In the genomic region with DNA sequence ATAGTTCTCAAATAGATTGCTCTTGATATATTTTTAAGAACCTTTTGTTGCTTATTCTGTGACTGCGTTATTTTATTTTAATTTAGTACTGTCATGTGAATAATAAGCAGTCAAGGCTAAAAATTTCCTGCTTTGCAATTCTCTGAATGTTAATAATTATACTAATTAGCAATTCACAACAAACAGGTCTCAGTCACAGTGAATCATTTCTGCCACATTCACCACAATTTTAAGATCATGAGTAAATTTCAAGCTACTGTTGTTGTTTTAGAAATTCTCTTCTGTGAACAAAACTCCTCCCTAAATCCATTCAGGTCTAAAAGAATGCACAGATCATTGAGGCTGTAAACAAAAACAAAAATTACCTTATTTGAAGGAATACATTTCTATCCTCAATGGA, we compare ENCODE assay signal across 28 cellular contexts.
"Had no signal": no experiment of that assay in that cellular context is flagged by ENCODE, and none has a peak within 500 bp of the region (broad histone marks: within the 10 kb centered on the region; RNA-seq: fewer than 3 reads in every experiment).

No MANE protein-coding gene starts in this region.

- H3K4me3 ChIP-seq: ascending aorta, cardiac muscle cell had no signal

- H3K36me3 ChIP-seq: ascending aorta, cardiac muscle cell had no signal

- H3K27me3 ChIP-seq: ascending aorta, cardiac muscle cell had no signal

- H3K9me3 ChIP-seq: ascending aorta had no signal

- H3K27ac ChIP-seq: ascending aorta, cardiac muscle cell had no signal

- DNase-seq: activated B cell treated with CpG ODN at 0.5 μM for 24 hours; activated CD4-positive, alpha-beta memory T cell treated with anti-CD3 and anti-CD28 coated beads, Interleukin-2, amount 10 ng/mL, durations not matched to agents 7 days and 5 days; activated CD4-positive, alpha-beta T cell treated with anti-CD3 and anti-CD28 coated beads for 36 hours; activated CD4-positive, alpha-beta T cell treated with anti-CD3 and anti-CD28 coated beads for 48 hours; activated CD4-positive, alpha-beta T cell treated with anti-CD3 and anti-CD28 coated beads, Interleukin-2, amount 10 ng/mL, durations not matched to agents 7 days and 5 days; activated CD4-positive, alpha-beta T cell treated with anti-CD3 and anti-CD28 coated beads, Interleukin-2, amount 50 U/mL, for 48 hours; activated CD4-positive, CD25-positive, alpha-beta regulatory T cell treated with anti-CD3 and anti-CD28 coated beads, Interleukin-2, amount 50 U/mL, for 72 hours; activated CD8-positive, alpha-beta memory T cell treated with anti-CD3 and anti-CD28 coated beads for 24 hours; activated CD8-positive, alpha-beta memory T cell treated with anti-CD3 and anti-CD28 coated beads, Interleukin-2, amount 10 ng/mL, durations not matched to agents 7 days and 5 days; activated CD8-positive, alpha-beta memory T cell treated with anti-CD3 and anti-CD28 coated beads, Interleukin-2, amount 50 U/mL, for 48 hours; activated CD8-positive, alpha-beta T cell treated with anti-CD3 and anti-CD28 coated beads, Interleukin-2, amount 10 ng/mL, durations not matched to agents 7 days and 5 days; activated effector memory CD4-positive, alpha-beta T cell treated with Interleukin-2 at 50 U/mL for 16 hours; activated gamma-delta T cell; activated naive CD4-positive, alpha-beta T cell treated with anti-CD3 and anti-CD28 coated beads, Interleukin-2, amount 10 ng/mL, durations not matched to agents 7 days and 5 days; activated naive CD4-positive, alpha-beta T cell treated with Interleukin-2 at 50 U/mL for 16 hours; activated naive CD8-positive, alpha-beta T cell treated with anti-CD3 and anti-CD28 coated beads, Interleukin-2, amount 10 ng/mL, durations not matched to agents 7 days and 5 days; activated naive CD8-positive, alpha-beta T cell treated with anti-CD3 and anti-CD28 coated beads, Interleukin-2, amount 50 U/mL, for 24 hours; activated T-cell treated with anti-CD3 and anti-CD28 coated beads, Interleukin-2, amount 50 U/mL, for 24 hours; activated T-cell treated with anti-CD3 and anti-CD28 coated beads, Interleukin-2, amount 50 U/mL, for 48 hours; amygdala; anterior cingulate cortex; caudate nucleus; cerebellar nuclear complex; T-helper 1 cell; T-helper 2 cell; T-helper 9 cell had no signal
